Comparison of ENCODE assay signal across 8 cellular contexts in genomic region chr1:58783993-58784757, GRCh38. TPM values are rescaled to one million over a fixed set of nuclear protein-coding genes. Genes with fewer than 3 reads are reported as not detected.
A peak's percentile ranks its signal among the peaks of the same experiment; 100 is the strongest.
DNase-seq lines count a peak whose midpoint lies in the region; ATAC-seq, FAIRE-seq and TF ChIP-seq lines count a peak whose summit lies in the region.

Gene JUN, minus strand, starts transcription at chr1:58784047. Its CDS starts 977 bp downstream, at chr1:58783070.

- H3K27ac ChIP-seq in astrocyte (ENCODE audit: low read depth, low read length), result peak within 1 kb of the TSS; percentile 98
- peak within 1 kb of the TSS; percentile 99 for H3K27ac ChIP-seq in right cardiac atrium (ENCODE audit: low read length)
- H3K27ac ChIP-seq in uterus, result peak within 1 kb of the TSS; percentile 99 to 100

- H3K4me3 ChIP-seq in astrocyte (ENCODE audit: insufficient read depth, low read depth, low read length), result peak within 1 kb of the TSS; percentile 98
- peak within 1 kb of the TSS; percentile 74 for H3K4me3 ChIP-seq in right cardiac atrium (ENCODE audit: low read length)
- H3K4me3 ChIP-seq in uterus, result peak within 1 kb of the TSS; percentile 93 to 95

- peaks cover 41% of the 10 kb centered on the region for H4K20me1 ChIP-seq in astrocyte (ENCODE audit: insufficient read depth, low read length)

- peak within 1 kb of the TSS; percentile 99 for H3K27ac Mint-ChIP-seq in astrocyte (ENCODE audit: unreplicated experiment)

- no peaks in the 10 kb centered on the region for H3K9me3 ChIP-seq in astrocyte (ENCODE audit: insufficient read depth, low read depth, low read length)
- H3K9me3 ChIP-seq in right cardiac atrium (ENCODE audit: control insufficient read depth, low read length), result no peaks in the 10 kb centered on the region
- H3K9me3 ChIP-seq in uterus, result no peaks in the 10 kb centered on the region

- H3K36me3 ChIP-seq in astrocyte (ENCODE audit: insufficient read depth, low read length) (peaks cover 8% of the 10 kb centered on the region), uterus (no peaks in the 10 kb centered on the region)

- no peaks in the 10 kb centered on the region for H3K27me3 Mint-ChIP-seq in astrocyte (ENCODE audit: low read depth, unreplicated experiment)

- H3K27me3 ChIP-seq in astrocyte (ENCODE audit: insufficient read depth, low read length) (no peaks in the 10 kb centered on the region), right cardiac atrium (ENCODE audit: control insufficient read depth, insufficient read depth) (no peaks in the 10 kb centered on the region), uterus (no peaks in the 10 kb centered on the region)

- peak; percentile 100 for DNase-seq in NCI-H2029 (lab: John Stamatoyannopoulos, UW)
- DNase-seq in T-helper 22 cell (ENCODE audit: low read depth), result peak; percentile 99
- DNase-seq in astrocyte (ENCODE audit: low read depth), result peak; percentile 98
- DNase-seq in right cardiac atrium, result peak; percentile 100
- peak; percentile 98 for DNase-seq in pulmonary artery endothelial cell (ENCODE audit: low read depth, low spot score)
- DNase-seq in uterus, result peak; percentile 100

- H3K4me1 ChIP-seq in astrocyte (ENCODE audit: insufficient read depth, low read length), result peaks cover 17% of the 10 kb centered on the region
- H3K4me1 ChIP-seq in right cardiac atrium (ENCODE audit: control insufficient read depth, insufficient read depth, low read length), result no peaks in the 10 kb centered on the region
- H3K4me1 ChIP-seq in uterus, result peaks cover 0 to 6% of the 10 kb centered on the region in 2 donors

- H3K4me3 Mint-ChIP-seq in astrocyte (ENCODE audit: unreplicated experiment), result peak within 1 kb of the TSS; percentile 95

- peak; percentile 100 for TF ChIP-seq POLR2A in GM18505 (IDR thresholded peaks at IDR 0.05; ENCODE audit: borderline replicate concordance, extremely low read depth, insufficient read depth, insufficient read length)
- TF ChIP-seq POLR2A in uterus (IDR thresholded peaks at IDR 0.05), result peak; percentile 98

- intact Hi-C loops in right cardiac atrium (cut with DNase I) (loop anchor here in 3 of 4 donors (2.0 to 10.0 kb wide), 11 partner anchors 31 to 921 kb away; partner anchors contain the start of gene FGGY (in 3 of the 3)), uterus (cut with DNase I; ENCODE audit: low total_unique reads) (loop anchor here (10.0 kb wide), 2 partner anchors 121 to 771 kb away; no protein-coding TSS in a partner anchor)

- peaks cover 19% of the 10 kb centered on the region for H3K36me3 Mint-ChIP-seq in astrocyte (ENCODE audit: low read depth, unreplicated experiment)

- peaks cover 38% of the 10 kb centered on the region for H3K79me2 ChIP-seq in astrocyte (ENCODE audit: insufficient read depth, low read length)

- under 1% methylated on average over 57 of the region's 57 CpGs for WGBS in right cardiac atrium

- peak within 1 kb of the TSS; percentile 67 for H2AFZ ChIP-seq in astrocyte (ENCODE audit: low read depth, low read length)

- TF ChIP-seq CTCF in astrocyte (IDR thresholded peaks at IDR 0.05; ENCODE audit: insufficient read depth, low read depth, low read length), result no peak
- TF ChIP-seq CTCF in uterus (IDR thresholded peaks at IDR 0.05), result peak in 3 of 4 experiments; percentile 18 to 38 (median 22)

- peaks cover 13% of the 10 kb centered on the region for H3K4me1 Mint-ChIP-seq in astrocyte (ENCODE audit: low read depth, unreplicated experiment)

- ATAC-seq in GM18505 (IDR thresholded peaks at IDR 0.05; ENCODE audit: unreplicated experiment) (peak; percentile 70), HG02973 (IDR thresholded peaks at IDR 0.05; ENCODE audit: unreplicated experiment) (peak; percentile 75), right cardiac atrium (peak; percentile 94 to 95)

- peaks cover 4% of the 10 kb centered on the region for H3K9me3 Mint-ChIP-seq in astrocyte (ENCODE audit: unreplicated experiment)

- FAIRE-seq in astrocyte (lab: Jason Lieb, UNC), result no peak

- peak within 1 kb of the TSS; percentile 99 for H3K9ac ChIP-seq in astrocyte (ENCODE audit: low read length)

- H3K4me2 ChIP-seq in astrocyte (ENCODE audit: low read length), result peak within 1 kb of the TSS; percentile 98

RNA-seq across cellular contexts. Expression of gene JUN, which starts in this region (rescaled TPM):
- 100 and 101 TPM in 2 replicates for total RNA-seq in astrocyte
- 10 to 100 TPM; 41.1 to 69.8 (median 50.7) TPM for total RNA-seq in right cardiac atrium
- 211 TPM for polyA plus RNA-seq in right cardiac atrium
- 164 and 169 TPM in 2 replicates for total RNA-seq in pulmonary artery endothelial cell
- 100 to 1,000 TPM; 154 to 246 (median 239) TPM for total RNA-seq in uterus

Comparison
In these comparisons a context has a peak if more than half of its experiments do, and no peak if none do; other contexts are left out.
1. Peak in every context shown above with its lines: DNase-seq, ATAC-seq, H3K4me3 ChIP-seq and H3K27ac ChIP-seq.